Comparison of ENCODE assay signal across 13 cellular contexts in genomic region chr17:80152057-80152831, GRCh38. TPM values are rescaled to one million over a fixed set of nuclear protein-coding genes. Genes with fewer than 3 reads are reported as not detected.
DNase-seq lines count a peak whose midpoint lies in the region; ATAC-seq and TF ChIP-seq lines count a peak whose summit lies in the region.
"Had no signal": no experiment of that assay in that cellular context is flagged by ENCODE, and none has a peak within 500 bp of the region (broad histone marks: within the 10 kb centered on the region; RNA-seq: fewer than 3 reads in every experiment).

No MANE protein-coding gene starts in this region.

- H3K4me3 ChIP-seq in PC-9 (no peak overlapping the region), cardiac fibroblast (replicated peaks in 1 of 2; ENCODE audit: low read depth in 2 of 2, low read length in 2 of 2) (no peak overlapping the region), sigmoid colon (no peak overlapping the region)

- H3K79me2 ChIP-seq in PC-9 (ENCODE audit: low read depth): peaks cover 16% of the 10 kb centered on the region
- H3K79me2 ChIP-seq: parathyroid adenoma had no signal

- H3K4me1 ChIP-seq in PC-9 (replicated peaks; ENCODE audit: insufficient read depth) (peaks cover 19% of the 10 kb centered on the region), sigmoid colon (peaks cover 0 to 17% (median 9%) of the 10 kb centered on the region in 4 donors)
- H3K4me1 ChIP-seq: parathyroid adenoma had no signal

- H3K36me3 ChIP-seq in PC-9 (ENCODE audit: low read depth) (no peaks in the 10 kb centered on the region), sigmoid colon (no peaks in the 10 kb centered on the region)

- 76 to 77% methylated on average over 13 of the region's 13 CpGs for WGBS in sigmoid colon, 2 donors

- CTCF ChIA-PET in PC-9 (lab: Charles Lee) (no interaction called here), HEK293T (lab: Yijun Ruan, JAX) (no interaction called here)

- peak overlapping the region; percentile 23 for H3K4me2 ChIP-seq in PC-9

- H3K9me2 ChIP-seq in PC-9 (ENCODE audit: insufficient read depth): no peaks in the 10 kb centered on the region

- no peak for ATAC-seq in HG02981 (IDR thresholded peaks at IDR 0.05; ENCODE audit: unreplicated experiment)
- ATAC-seq: activated CD4-positive, CD25-positive, alpha-beta regulatory T cell treated with anti-CD3 and anti-CD28 coated beads, Interleukin-2, amount 50 U/mL, for 24 hours; left lobe of liver had no signal

- intact Hi-C loops in PC-9 (cut with micrococcal nuclease; ENCODE audit: unreplicated experiment) (no loop called here), sigmoid colon (cut with DNase I) (no loop called here)

- DNase-seq in H4 (ENCODE audit: low spot score) (peak; percentile 36), PC-9 (peak in 1 of 2 experiments; percentile 69), cardiac fibroblast (ENCODE audit: low read depth in 2 of 2) (peak; percentile 85 to 87), sigmoid colon (peak; percentile 19), HEK293T (ENCODE audit: extremely low spot score) (no peak), cortex of kidney (lab: John Stamatoyannopoulos, UW) (no peak)
- DNase-seq: activated naive CD4-positive, alpha-beta T cell treated with anti-CD3 and anti-CD28 coated beads, Interleukin-2, amount 50 U/mL, for 16 hours; DMS79; NCI-H1048 had no signal

- H3K27ac ChIP-seq in PC-9: peak overlapping the region; percentile 33
- no peak overlapping the region for H3K27ac ChIP-seq in sigmoid colon
- H3K27ac ChIP-seq: parathyroid adenoma had no signal

- no TSS peak for BruUV-seq in PC-9 (replicated peaks; lab: Mats Ljungman, UMichigan)

- no peak overlapping the region for H2AFZ ChIP-seq in PC-9
- H2AFZ ChIP-seq: parathyroid adenoma had no signal

- no peaks in the 10 kb centered on the region for H4K20me1 ChIP-seq in PC-9 (ENCODE audit: insufficient read depth)

- TF ChIP-seq EP300 in sigmoid colon (IDR thresholded peaks at IDR 0.05): no peak

- no peak for TF ChIP-seq CTCF in PC-9 (conservative IDR thresholded peaks at IDR 0.05)
- no peak for TF ChIP-seq CTCF in cardiac fibroblast (IDR thresholded peaks at IDR 0.05; ENCODE audit: low read depth, low read length)
- no peak for TF ChIP-seq CTCF in sigmoid colon (IDR thresholded peaks at IDR 0.05)

- H3F3A ChIP-seq in PC-9 (ENCODE audit: insufficient read depth, low read depth): peaks cover 8% of the 10 kb centered on the region; the same call in 1 of the 2 replicates

- H3K27me3 ChIP-seq in PC-9 (ENCODE audit: insufficient read depth, low read depth): no peaks in the 10 kb centered on the region
- H3K27me3 ChIP-seq in sigmoid colon: no peaks in the 10 kb centered on the region

- no peak for TF ChIP-seq POLR2A in sigmoid colon (IDR thresholded peaks at IDR 0.05)

- POLR2A ChIA-PET in PC-9 (lab: Charles Lee; ENCODE audit: unreplicated experiment) (interaction anchor here (0.6 kb wide), 1 partner anchor 33 kb away, joined by 4 read pairs; no protein-coding TSS in a partner anchor), HEK293T (lab: Yijun Ruan, JAX) (no interaction called here)

- H3K9me3 ChIP-seq in PC-9 (ENCODE audit: insufficient read depth, low read depth) (no peaks in the 10 kb centered on the region), sigmoid colon (no peaks in the 10 kb centered on the region)

TF ChIP-seq in HEK293T, 16 proteins besides CTCF, POLR2A, EP300 and RAD21:
- TF ChIP-seq BHLHE40 (IDR thresholded peaks at IDR 0.05; ENCODE audit: borderline replicate concordance) (no peak), TARDBP (IDR thresholded peaks at IDR 0.05) (no peak), ARNT (IDR thresholded peaks at IDR 0.05) (no peak), HDGF (IDR thresholded peaks at IDR 0.05; ENCODE audit: borderline replicate concordance) (no peak)
TF ChIP-seq in HEK293T: peak in this region for 0.

RNA-seq across cellular contexts. Expression of gene EIF4A3, which starts 5.3 kb away (rescaled TPM):
- total RNA-seq in H4 (2014; rRNA removed; shearing (Covaris generic)): 156 and 178 TPM in 2 replicates
- total RNA-seq in PC-9 (2021): 114 and 125 TPM in 2 replicates
- total RNA-seq in sigmoid colon: 10 to 100 TPM; 26.6 to 45.1 (median 39.8) TPM
- 10 to 100 TPM; 60.7 to 97.1 (median 85.1) TPM for polyA plus RNA-seq in sigmoid colon

RNA-seq across cellular contexts. Expression of gene CARD14, which starts 17.6 kb away (rescaled TPM):
- 0.15 TPM in 1 of 2 replicates, not detected in the other for total RNA-seq in H4 (2014; rRNA removed; shearing (Covaris generic))
- total RNA-seq in PC-9 (2021): 15.7 and 16.5 TPM in 2 replicates
- total RNA-seq in sigmoid colon: not detected
- polyA plus RNA-seq in sigmoid colon: 1 to 10 TPM in 2 of 3 donors, under 1 TPM in 1; 0.23 to 1.8 (median 1.5) TPM

RNA-seq across cellular contexts. Expression of gene GAA, which starts 50.9 kb away (rescaled TPM):
- 40.9 and 45.7 TPM in 2 replicates for total RNA-seq in H4 (2014; rRNA removed; shearing (Covaris generic))
- total RNA-seq in PC-9 (2021): 86.9 and 126 TPM in 2 replicates
- total RNA-seq in sigmoid colon: 10 to 100 TPM; 38.5 to 74.2 (median 54.4) TPM
- 10 to 100 TPM; 13.8 to 35.7 (median 30.7) TPM for polyA plus RNA-seq in sigmoid colon

Comparison
In these comparisons a context has a peak if more than half of its experiments do, and no peak if none do; other contexts are left out.
1. DNase-seq: peak in H4 (single experiment), cardiac fibroblast (2 of 2) and sigmoid colon (single experiment); none in HEK293T (single experiment) and cortex of kidney (single experiment).
2. RNA of gene CARD14, which starts 17.6 kb away (total RNA-seq): 15.7 to 16.5 TPM in PC-9; 0.15 TPM in H4 and not detected in sigmoid colon; every median in the first group is over 10 times any median in the second.